8 cellular contexts compared by ENCODE assay signal in the genomic region with DNA sequence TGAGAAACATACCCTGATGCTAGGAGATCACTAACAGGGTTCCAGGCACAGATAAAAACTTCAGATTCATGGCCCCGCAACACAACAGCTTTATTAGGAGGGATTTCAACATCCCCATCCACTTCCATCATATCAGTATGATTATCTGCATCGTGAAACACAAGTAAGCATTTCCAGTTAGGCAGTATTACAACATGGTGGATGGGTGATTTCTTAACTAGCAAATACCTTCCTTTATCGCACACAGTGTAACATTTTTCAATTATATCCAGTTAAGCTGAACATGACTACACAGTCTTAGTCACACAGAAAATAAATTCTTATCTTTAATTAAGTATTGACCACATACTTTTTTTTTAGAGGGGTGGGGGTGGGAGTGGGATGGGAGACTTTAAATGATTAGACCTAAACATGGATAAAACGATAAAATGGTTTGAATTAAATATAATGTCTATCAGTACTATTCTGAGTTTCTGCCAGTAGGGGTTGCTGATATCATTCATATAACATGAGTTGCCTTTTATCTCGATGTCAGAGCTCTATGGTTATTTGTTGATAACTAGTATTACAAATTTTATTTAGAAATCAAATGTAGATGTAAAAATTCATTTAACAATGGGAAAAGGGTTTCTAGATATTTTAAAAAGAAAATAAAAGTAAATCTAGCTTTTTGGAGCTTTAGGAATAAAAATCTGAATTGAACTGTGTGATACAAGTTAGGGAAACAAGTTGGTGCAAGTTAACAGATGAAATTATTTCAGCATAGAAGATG.
DNase-seq lines count a peak whose midpoint lies in the region; ATAC-seq and TF ChIP-seq lines count a peak whose summit lies in the region.

No MANE protein-coding gene starts in this region.

- H3K4me3 Mint-ChIP-seq in CD4-positive, CD25-positive, alpha-beta regulatory T cell: no peak overlapping the region
- no peak overlapping the region for H3K4me3 Mint-ChIP-seq in T-cell
- no peak overlapping the region for H3K4me3 Mint-ChIP-seq in activated CD4-positive, alpha-beta memory T cell treated with anti-CD3 and anti-CD28 coated beads, Interleukin-2, amount 10 ng/mL, durations not matched to agents 7 days and 5 days

- peak; percentile 74 to 77 for ATAC-seq in CD4-positive, CD25-positive, alpha-beta regulatory T cell (ENCODE audit: low read depth in 2 of 2)
- peak; percentile 66 for ATAC-seq in GM19351 (IDR thresholded peaks at IDR 0.05; ENCODE audit: unreplicated experiment)
- peak; percentile 63 to 87 (median 66) for ATAC-seq in T-cell (replicated peaks in 1 of 4)
- ATAC-seq in GM21526 (IDR thresholded peaks at IDR 0.05; ENCODE audit: low FRiP score, unreplicated experiment): no peak

- no peaks in the 10 kb centered on the region for H3K27me3 ChIP-seq in CD4-positive, CD25-positive, alpha-beta regulatory T cell (ENCODE audit: control insufficient read depth, insufficient read depth, low read length)

- POLR2A ChIA-PET in T-cell (lab: Charles Lee): interaction anchor here in 1 of 2 donors (0.7 to 2.0 kb wide), 4 partner anchors 29 to 557 kb away, joined by 3 to 22 read pairs (median 4); a partner anchor contains a TSS
- POLR2A ChIA-PET in activated CD4-positive, alpha-beta memory T cell treated with anti-CD3 and anti-CD28 coated beads, Interleukin-2, amount 10 ng/mL, durations not matched to agents 7 days and 5 days (lab: Charles Lee): interaction anchor here (1.3 to 2.6 kb wide), 4 partner anchors 144 to 309 kb away, joined by 4 to 21 read pairs (median 8); a partner anchor contains a TSS

- no peaks in the 10 kb centered on the region for H3K9me3 Mint-ChIP-seq in CD4-positive, CD25-positive, alpha-beta regulatory T cell
- no peaks in the 10 kb centered on the region for H3K9me3 Mint-ChIP-seq in T-cell
- no peaks in the 10 kb centered on the region for H3K9me3 Mint-ChIP-seq in activated CD4-positive, alpha-beta memory T cell treated with anti-CD3 and anti-CD28 coated beads, Interleukin-2, amount 10 ng/mL, durations not matched to agents 7 days and 5 days

- H3K4me1 Mint-ChIP-seq in CD4-positive, CD25-positive, alpha-beta regulatory T cell: peaks cover 14 to 37% (median 21%) of the 10 kb centered on the region in 4 donors
- H3K4me1 Mint-ChIP-seq in T-cell: peaks cover 17 to 24% (median 19%) of the 10 kb centered on the region in 3 donors
- H3K4me1 Mint-ChIP-seq in activated CD4-positive, alpha-beta memory T cell treated with anti-CD3 and anti-CD28 coated beads, Interleukin-2, amount 10 ng/mL, durations not matched to agents 7 days and 5 days: peaks cover 7% of the 10 kb centered on the region

- H3K9me3 ChIP-seq in CD4-positive, CD25-positive, alpha-beta regulatory T cell (ENCODE audit: control insufficient read depth in 2 of 2, low read length in 2 of 2): no peaks in the 10 kb centered on the region

- peaks cover 27% of the 10 kb centered on the region for H3K36me3 Mint-ChIP-seq in CD4-positive, CD25-positive, alpha-beta regulatory T cell
- peaks cover 35% of the 10 kb centered on the region for H3K36me3 Mint-ChIP-seq in T-cell
- H3K36me3 Mint-ChIP-seq in activated CD4-positive, alpha-beta memory T cell treated with anti-CD3 and anti-CD28 coated beads, Interleukin-2, amount 10 ng/mL, durations not matched to agents 7 days and 5 days (ENCODE audit: low read depth): peaks cover 45% of the 10 kb centered on the region

- peak overlapping the region in 1 of 3 donors; percentile 79 for H3K27ac Mint-ChIP-seq in CD4-positive, CD25-positive, alpha-beta regulatory T cell
- no peak overlapping the region for H3K27ac Mint-ChIP-seq in T-cell
- H3K27ac Mint-ChIP-seq in activated CD4-positive, alpha-beta memory T cell treated with anti-CD3 and anti-CD28 coated beads, Interleukin-2, amount 10 ng/mL, durations not matched to agents 7 days and 5 days: no peak overlapping the region

- DNase-seq in CD4-positive, CD25-positive, alpha-beta regulatory T cell: peak in 2 of 3 donors; percentile 68 to 69
- DNase-seq in NCI-H1092 treated with DMSO at 0.1 percent for 48 hours (lab: John Stamatoyannopoulos, UW) (peak; percentile 72), T-cell (peak in 1 of 34 experiments; percentile 8), fibroblast of villous mesenchyme (ENCODE audit: low read depth) (peak; percentile 88), pulmonary artery endothelial cell (ENCODE audit: low read depth, low spot score) (peak; percentile 29)
- no peak for DNase-seq in activated CD4-positive, alpha-beta memory T cell treated with anti-CD3 and anti-CD28 coated beads, Interleukin-2, amount 10 ng/mL, durations not matched to agents 7 days and 5 days

- H3K36me3 ChIP-seq in CD4-positive, CD25-positive, alpha-beta regulatory T cell (ENCODE audit: control insufficient read depth, insufficient read depth, low read length): peaks cover 64% of the 10 kb centered on the region

- peaks cover 7% of the 10 kb centered on the region for H3K4me1 ChIP-seq in CD4-positive, CD25-positive, alpha-beta regulatory T cell (ENCODE audit: control insufficient read depth, insufficient read depth, low read length, poor library complexity, severe bottlenecking)

- no peak overlapping the region for H3K4me3 ChIP-seq in CD4-positive, CD25-positive, alpha-beta regulatory T cell (ENCODE audit: low read depth, low read length)
- no peak overlapping the region for H3K4me3 ChIP-seq in fibroblast of villous mesenchyme (ENCODE audit: low read depth, low read length)

- CTCF ChIA-PET in T-cell (lab: Charles Lee): interaction anchor here (0.6 to 3.0 kb wide), 32 partner anchors 9 to 1430 kb away, joined by 3 to 25 read pairs (median 5); a partner anchor contains a TSS
- CTCF ChIA-PET in activated CD4-positive, alpha-beta memory T cell treated with anti-CD3 and anti-CD28 coated beads, Interleukin-2, amount 10 ng/mL, durations not matched to agents 7 days and 5 days (lab: Charles Lee): interaction anchor here (0.6 to 2.7 kb wide), 19 partner anchors 9 to 1630 kb away, joined by 3 to 15 read pairs (median 4); no protein-coding TSS in a partner anchor

- peak; percentile 56 for TF ChIP-seq CTCF in fibroblast of villous mesenchyme (IDR thresholded peaks at IDR 0.05; ENCODE audit: insufficient read depth, low read depth, low read length)

- no peaks in the 10 kb centered on the region for H3K27me3 Mint-ChIP-seq in CD4-positive, CD25-positive, alpha-beta regulatory T cell
- H3K27me3 Mint-ChIP-seq in T-cell: no peaks in the 10 kb centered on the region
- H3K27me3 Mint-ChIP-seq in activated CD4-positive, alpha-beta memory T cell treated with anti-CD3 and anti-CD28 coated beads, Interleukin-2, amount 10 ng/mL, durations not matched to agents 7 days and 5 days: no peaks in the 10 kb centered on the region

- H3K27ac ChIP-seq in CD4-positive, CD25-positive, alpha-beta regulatory T cell (ENCODE audit: insufficient read depth, low read length, poor library complexity, severe bottlenecking): peak overlapping the region; percentile 19
